8 cellular contexts compared by ENCODE assay signal in the genomic region with DNA sequence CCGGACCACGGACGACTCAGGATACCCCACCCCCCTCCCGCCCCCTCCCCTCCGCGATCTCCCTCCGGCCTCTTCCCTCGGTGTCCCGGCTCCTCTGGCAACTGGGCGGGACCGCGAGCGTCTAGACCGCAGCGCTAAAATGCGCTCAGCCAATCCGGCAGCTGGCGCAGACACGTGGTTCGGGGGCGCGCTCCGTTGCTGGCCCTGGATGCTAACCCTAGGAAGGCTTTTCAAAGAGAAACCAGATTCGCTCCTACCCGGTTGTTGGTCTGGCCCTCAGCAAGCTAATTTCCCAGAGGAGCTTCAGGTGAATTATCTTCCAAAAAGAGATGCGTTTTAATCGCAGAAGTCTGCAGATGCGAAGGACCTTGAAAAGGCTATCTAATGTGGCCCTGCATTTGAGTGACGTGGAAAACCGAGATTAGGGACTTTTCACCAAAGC. TPM values are rescaled to one million over a fixed set of nuclear protein-coding genes. Genes with fewer than 3 reads are reported as not detected.
DNase-seq lines count a peak whose midpoint lies in the region; ATAC-seq and TF ChIP-seq lines count a peak whose summit lies in the region.

A gene with protein sequence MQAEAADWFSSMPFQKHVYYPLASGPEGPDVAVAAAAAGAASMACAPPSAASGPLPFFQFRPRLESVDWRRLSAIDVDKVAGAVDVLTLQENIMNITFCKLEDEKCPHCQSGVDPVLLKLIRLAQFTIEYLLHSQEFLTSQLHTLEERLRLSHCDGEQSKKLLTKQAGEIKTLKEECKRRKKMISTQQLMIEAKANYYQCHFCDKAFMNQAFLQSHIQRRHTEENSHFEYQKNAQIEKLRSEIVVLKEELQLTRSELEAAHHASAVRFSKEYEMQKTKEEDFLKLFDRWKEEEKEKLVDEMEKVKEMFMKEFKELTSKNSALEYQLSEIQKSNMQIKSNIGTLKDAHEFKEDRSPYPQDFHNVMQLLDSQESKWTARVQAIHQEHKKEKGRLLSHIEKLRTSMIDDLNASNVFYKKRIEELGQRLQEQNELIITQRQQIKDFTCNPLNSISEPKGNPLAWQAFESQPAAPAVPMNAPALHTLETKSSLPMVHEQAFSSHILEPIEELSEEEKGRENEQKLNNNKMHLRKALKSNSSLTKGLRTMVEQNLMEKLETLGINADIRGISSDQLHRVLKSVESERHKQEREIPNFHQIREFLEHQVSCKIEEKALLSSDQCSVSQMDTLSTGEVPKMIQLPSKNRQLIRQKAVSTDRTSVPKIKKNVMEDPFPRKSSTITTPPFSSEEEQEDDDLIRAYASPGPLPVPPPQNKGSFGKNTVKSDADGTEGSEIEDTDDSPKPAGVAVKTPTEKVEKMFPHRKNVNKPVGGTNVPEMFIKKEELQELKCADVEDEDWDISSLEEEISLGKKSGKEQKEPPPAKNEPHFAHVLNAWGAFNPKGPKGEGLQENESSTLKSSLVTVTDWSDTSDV (minus strand): TSS at position 96 of the 442 bp plus-strand sequence. CDS start 2,677 bp downstream, outside the sequence.

- ATAC-seq in HG02678 (IDR thresholded peaks at IDR 0.05; ENCODE audit: unreplicated experiment) (peak; percentile 71), left cardiac atrium (peak; percentile 90 to 96)

- H2AFZ ChIP-seq in osteoblast (ENCODE audit: low read length), result peak within 1 kb of the TSS; percentile 98

- peaks cover 4% of the 10 kb centered on the region for H4K20me1 ChIP-seq in osteoblast (ENCODE audit: insufficient read depth, low read length)

- TF ChIP-seq CTCF in osteoblast (IDR thresholded peaks at IDR 0.05; ENCODE audit: extremely low read depth, low read depth, low read length), result no peak

- H3K36me3 ChIP-seq in osteoblast (ENCODE audit: insufficient read depth, low read length), result peaks cover 3% of the 10 kb centered on the region

- peak within 1 kb of the TSS; percentile 63 for H3K27ac ChIP-seq in osteoblast (ENCODE audit: low read depth, low read length)

- H3K9me3 ChIP-seq in osteoblast (ENCODE audit: low read depth, low read length), result no peaks in the 10 kb centered on the region

- peak within 1 kb of the TSS; percentile 78 for H3K4me3 ChIP-seq in osteoblast (ENCODE audit: insufficient read depth, low read length)

- DNase-seq in activated T-cell treated with anti-CD3 and anti-CD28 coated beads for 48 hours (ENCODE audit: low read depth) (peak; percentile 25), activated T-cell treated with anti-CD3 and anti-CD28 coated beads for 4 hours (no peak), NCI-H510A treated with DMSO at 0.1 percent for 48 hours (lab: John Stamatoyannopoulos, UW) (peak; percentile 77), amniotic stem cell (lab: John Stamatoyannopoulos, UW) (peak; percentile 63), left cardiac atrium (peak; percentile 84), osteoblast (ENCODE audit: insufficient read length, low spot score, missing footprints) (peak; percentile 97), Kasumi-1 (lab: John Stamatoyannopoulos, UW) (no peak)

- H3K4me1 ChIP-seq in osteoblast (ENCODE audit: insufficient read depth, low read length), result peaks cover 24% of the 10 kb centered on the region

- H3K27me3 ChIP-seq in osteoblast (ENCODE audit: insufficient read depth, low read length), result no peaks in the 10 kb centered on the region

- peaks cover 32% of the 10 kb centered on the region for H3K79me2 ChIP-seq in osteoblast (ENCODE audit: insufficient read depth, low read length)

- intact Hi-C loops in left cardiac atrium (cut with DNase I), result no loop called here

- peak within 1 kb of the TSS; percentile 91 for H3K4me2 ChIP-seq in osteoblast (ENCODE audit: insufficient read depth, low read length)

RNA-seq across cellular contexts. Expression of the gene that starts here (rescaled TPM):
- 1 to 10 TPM; 5.4 to 7.6 TPM for total RNA-seq in left cardiac atrium
- 33.9 and 34.0 TPM in 2 replicates for total RNA-seq in osteoblast

Comparison
In these comparisons a context has a peak if more than half of its experiments do, and no peak if none do; other contexts are left out.
1. DNase-seq: peak in activated T-cell treated with anti-CD3 and anti-CD28 coated beads for 48 hours (single experiment), NCI-H510A treated with DMSO at 0.1 percent for 48 hours (single experiment), amniotic stem cell (single experiment), left cardiac atrium (single experiment) and osteoblast (single experiment); none in activated T-cell treated with anti-CD3 and anti-CD28 coated beads for 4 hours (single experiment) and Kasumi-1 (0 of 2).